In the genomic region with DNA sequence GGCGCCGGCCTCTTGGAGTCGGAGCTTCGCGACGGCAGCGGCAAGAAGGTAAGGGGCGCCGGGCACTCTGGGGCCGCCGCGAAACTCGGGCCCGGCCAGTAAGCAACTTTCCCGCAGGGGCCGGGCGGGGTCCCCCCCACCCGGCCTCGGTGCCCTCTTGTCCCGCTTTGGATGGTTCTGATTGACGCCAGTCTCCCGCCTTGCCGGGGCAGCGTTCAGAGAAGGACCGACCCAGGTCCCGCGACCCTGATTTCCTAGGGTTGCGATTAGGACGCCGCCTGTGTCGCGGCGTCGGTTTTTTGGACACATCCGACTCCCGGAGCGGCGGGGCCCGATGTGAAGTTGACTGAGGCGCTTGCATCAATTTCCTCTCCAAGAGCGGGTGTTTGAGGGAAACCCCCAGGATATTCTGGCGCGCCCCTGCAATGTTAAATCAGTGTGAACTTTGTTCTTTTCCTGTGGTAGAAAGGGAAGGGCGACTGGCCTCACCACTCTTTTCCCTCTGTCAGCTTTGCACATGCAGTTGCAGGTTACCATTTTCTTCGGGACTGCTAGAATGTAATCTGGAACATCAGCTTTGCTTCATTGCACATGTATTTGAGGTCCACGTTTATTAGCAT, we compare ENCODE assay signal across 8 cellular contexts. TPM values are rescaled to one million over a fixed set of nuclear protein-coding genes. Genes with fewer than 3 reads are reported as not detected.
DNase-seq lines count a peak whose midpoint lies in the region; ATAC-seq lines count a peak whose summit lies in the region.

No MANE protein-coding gene starts in this region.

- H3K27me3 ChIP-seq in mononuclear cell (ENCODE audit: insufficient read depth, low read length): no peaks in the 10 kb centered on the region

- DNase-seq in C1 segment of cervical spinal cord (lab: John Stamatoyannopoulos, UW) (peak in 11 of 14 donors; percentile 11 to 67 (median 40)), NCI-H187 treated with DMSO at 0.1 percent for 48 hours (lab: John Stamatoyannopoulos, UW) (no peak)
- peak; percentile 60 to 70 for DNase-seq in activated CD4-positive, alpha-beta T cell treated with anti-CD3 and anti-CD28 coated beads, Interleukin-2, amount 50 U/mL, for 48 hours
- DNase-seq in effector CD4-positive, alpha-beta T cell: peak; percentile 55
- peak; percentile 68 for DNase-seq in stimulated activated CD8-positive, alpha-beta memory T cell treated with anti-CD3 and anti-CD28 coated beads, Interleukin-4, amount 100 ng/mL, for 48 hours

- H3K4me1 ChIP-seq in mononuclear cell (ENCODE audit: insufficient read depth, low read length): peaks cover 31% of the 10 kb centered on the region

- peak overlapping the region; percentile 85 for H3K4me3 ChIP-seq in mononuclear cell (ENCODE audit: low read length)

- no peaks in the 10 kb centered on the region for H3K9me3 ChIP-seq in mononuclear cell (ENCODE audit: low read depth, low read length)

- ATAC-seq in HG03139 (IDR thresholded peaks at IDR 0.05; ENCODE audit: unreplicated experiment): peak; percentile 2
- no peak for ATAC-seq in GM19324 (IDR thresholded peaks at IDR 0.05; ENCODE audit: low FRiP score, unreplicated experiment)

RNA-seq across cellular contexts. Expression of gene PDE8A, which starts 0.8 kb away (rescaled TPM):
- 36.9 TPM for total RNA-seq in mononuclear cell
